1 cellular context compared by ENCODE assay signal in genomic region chr12:62214847-62215246, GRCh38.
TF ChIP-seq lines count a peak whose summit lies in the region.

No MANE protein-coding gene starts in this region.

TF ChIP-seq in H1, 55 proteins besides CTCF, POLR2A, EP300 and RAD21:
- TF ChIP-seq TAF7 (optimal IDR thresholded peaks at IDR 0.05; ENCODE audit: borderline replicate concordance, low read depth, low read length) (no peak), CEBPB (IDR thresholded peaks at IDR 0.05; ENCODE audit: low read depth, low read length) (peak; percentile 8; the same call in 1 of the 2 replicates)
TF ChIP-seq in H1: peak in this region for 1.
